In the genomic region with DNA sequence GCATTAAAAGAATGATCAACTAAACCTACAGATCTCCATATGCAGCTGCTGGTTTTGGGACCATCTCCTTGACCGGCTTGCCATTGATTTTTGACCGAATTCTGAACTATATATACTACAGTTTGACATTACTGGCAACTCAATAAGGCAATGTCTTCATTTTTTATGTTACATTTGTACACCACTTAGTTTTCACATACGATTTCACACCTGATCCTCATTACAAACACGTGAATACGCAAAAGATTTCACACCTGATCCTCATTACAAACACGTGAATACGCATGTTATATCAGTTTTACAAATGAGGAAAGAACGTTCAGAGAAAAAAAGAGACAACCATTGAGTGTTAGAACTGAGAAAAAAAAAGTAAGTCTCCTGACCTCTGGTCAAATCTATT, we compare ENCODE assay signal across 8 cellular contexts. TPM values are rescaled to one million over a fixed set of nuclear protein-coding genes. Genes with fewer than 3 reads are reported as not detected.
DNase-seq lines count a peak whose midpoint lies in the region; ATAC-seq and TF ChIP-seq lines count a peak whose summit lies in the region.

No MANE protein-coding gene starts in this region.

- DNase-seq in LNCaP clone FGC (ENCODE audit: low read depth) (no peak), dorsolateral prefrontal cortex (no peak), neural progenitor cell (ENCODE audit: low spot score) (no peak), activated gamma-delta T cell treated with Interleukin-2 at 50 U/mL for 16 hours (no peak), hypothalamus (lab: John Stamatoyannopoulos, UW) (no peak)

- H3K4me3 Mint-ChIP-seq in neural progenitor cell, result peak overlapping the region; percentile 99

- H3K9ac ChIP-seq in ES-I3 (ENCODE audit: low read depth, low read length) (peak overlapping the region; percentile 91), neural progenitor cell (peak overlapping the region; percentile 83)

- H3K36me3 Mint-ChIP-seq in neural progenitor cell, result no peaks in the 10 kb centered on the region

- H3K4me2 ChIP-seq in neural progenitor cell, result peak overlapping the region; percentile 74

- no peaks in the 10 kb centered on the region for H3K27me3 Mint-ChIP-seq in neural progenitor cell (ENCODE audit: insufficient read depth, low read depth)

- intact Hi-C loops in dorsolateral prefrontal cortex (cut with DNase I), result loop anchor here (2.0 to 10.0 kb wide), 8 partner anchors 93 to 763 kb away; a partner anchor contains a TSS

- H3K79me2 ChIP-seq in neural progenitor cell (ENCODE audit: low read depth), result peaks cover 89% of the 10 kb centered on the region

- H3K27ac ChIP-seq in dorsolateral prefrontal cortex (no peak overlapping the region), neural progenitor cell (no peak overlapping the region)

- peak overlapping the region; percentile 57 for H3K27ac Mint-ChIP-seq in neural progenitor cell

- H4K20me1 ChIP-seq in neural progenitor cell (ENCODE audit: low read depth), result no peaks in the 10 kb centered on the region

- ATAC-seq in GM21825 (IDR thresholded peaks at IDR 0.05; ENCODE audit: unreplicated experiment) (no peak), GM21360 (IDR thresholded peaks at IDR 0.05; ENCODE audit: unreplicated experiment) (no peak)

- no peaks in the 10 kb centered on the region for H3K4me1 ChIP-seq in ES-I3 (ENCODE audit: insufficient read depth, low read length)
- H3K4me1 ChIP-seq in neural progenitor cell, result peaks cover 19% of the 10 kb centered on the region

- no peaks in the 10 kb centered on the region for H3F3A ChIP-seq in neural progenitor cell (ENCODE audit: low read depth)

- no peaks in the 10 kb centered on the region for H3K9me3 Mint-ChIP-seq in neural progenitor cell

- TF ChIP-seq CTCF in LNCaP clone FGC (IDR thresholded peaks at IDR 0.05; ENCODE audit: control insufficient read depth, extremely low read depth, insufficient read depth) (no peak), dorsolateral prefrontal cortex (IDR thresholded peaks at IDR 0.05 in 54 of 56, conservative IDR thresholded peaks at IDR 0.05 in 2 of 56; ENCODE audit: low read depth in 1 of 56, partially characterized antibody in 56 of 56) (no peak), neural progenitor cell (IDR thresholded peaks at IDR 0.05) (no peak)

- H3K27me3 ChIP-seq in dorsolateral prefrontal cortex (no peaks in the 10 kb centered on the region), neural progenitor cell (no peaks in the 10 kb centered on the region)

- H3K4me1 Mint-ChIP-seq in neural progenitor cell, result peaks cover 27% of the 10 kb centered on the region

- no peaks in the 10 kb centered on the region for H3K36me3 ChIP-seq in ES-I3 (ENCODE audit: insufficient read depth, low read length)
- H3K36me3 ChIP-seq in neural progenitor cell, result no peaks in the 10 kb centered on the region

- H3K4me3 ChIP-seq in LNCaP clone FGC (ENCODE audit: low read depth, low read length), result peak overlapping the region; percentile 66
- H3K4me3 ChIP-seq in dorsolateral prefrontal cortex, result peak overlapping the region in 34 of 59 donors; percentile 65 to 97 (median 88)
- H3K4me3 ChIP-seq in neural progenitor cell, result peak overlapping the region; percentile 87

- no peaks in the 10 kb centered on the region for H3K9me3 ChIP-seq in ES-I3 (ENCODE audit: control insufficient read depth, insufficient read depth, low read length)
- no peaks in the 10 kb centered on the region for H3K9me3 ChIP-seq in neural progenitor cell (ENCODE audit: low read depth)

- no peak overlapping the region for H2AFZ ChIP-seq in neural progenitor cell (replicated peaks)

RNA-seq across cellular contexts. Expression of a gene that starts 1.1 kb away (rescaled TPM):
- total RNA-seq in dorsolateral prefrontal cortex (1 to 10 TPM; 1.5 to 4.7 (median 3.1) TPM), neural progenitor cell (ENCODE audit: low replicate concordance) (16.7 and 31.7 TPM in 2 replicates)

RNA-seq across cellular contexts. Expression of a gene that starts 1.3 kb away (rescaled TPM):
- 10 to 100 TPM in 114 of 120 experiments, 1 to 10 TPM in 6; 7.5 to 30.3 (median 15.5) TPM for total RNA-seq in dorsolateral prefrontal cortex
- 19.7 and 28.8 TPM in 2 replicates for total RNA-seq in neural progenitor cell (ENCODE audit: low replicate concordance)

RNA-seq across cellular contexts. Expression of a gene that starts 46.4 kb away (rescaled TPM):
- 10 to 100 TPM in 1 of 120 experiments, 1 to 10 TPM in 119; 2.2 to 10.0 (median 6.1) TPM for total RNA-seq in dorsolateral prefrontal cortex
- 0.54 and 0.87 TPM in 2 replicates for total RNA-seq in neural progenitor cell (ENCODE audit: low replicate concordance)
